ENCODE assay signal across 19 cellular contexts in the genomic region with DNA sequence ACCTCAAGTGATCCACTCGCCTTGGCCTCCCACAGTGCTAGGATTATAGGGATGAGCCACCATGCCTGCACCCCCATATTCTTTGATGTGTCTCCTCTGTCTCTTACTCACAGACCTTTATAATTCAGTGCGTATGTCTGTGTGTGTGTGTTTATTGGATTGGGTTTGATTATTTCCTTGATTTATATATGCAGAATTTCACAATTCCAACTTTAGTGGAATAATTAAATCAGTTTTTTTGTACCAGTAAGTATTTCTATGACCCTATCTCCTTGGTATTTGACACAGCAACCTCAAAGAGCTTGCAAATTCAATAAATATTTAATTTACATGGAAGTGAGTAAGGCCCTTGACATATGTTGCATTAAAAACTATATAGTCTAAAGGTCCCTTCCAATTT.
DNase-seq lines count a peak whose midpoint lies in the region; ATAC-seq, FAIRE-seq and TF ChIP-seq lines count a peak whose summit lies in the region.
"Had no signal": no experiment of that assay in that cellular context is flagged by ENCODE, and none has a peak within 500 bp of the region (broad histone marks: within the 10 kb centered on the region; RNA-seq: fewer than 3 reads in every experiment).

No MANE protein-coding gene starts in this region.

- no peaks in the 10 kb centered on the region for H3K79me2 ChIP-seq in SK-N-SH (ENCODE audit: insufficient read depth)
- no peaks in the 10 kb centered on the region for H3K79me2 ChIP-seq in astrocyte (ENCODE audit: insufficient read depth, low read length)

- H3K4me1 ChIP-seq in SK-N-SH (ENCODE audit: control insufficient read depth in 1 of 2, insufficient read depth in 2 of 2, low read depth in 1 of 2, low read length in 1 of 2) (no peaks in the 10 kb centered on the region), astrocyte (ENCODE audit: insufficient read depth, low read length) (no peaks in the 10 kb centered on the region), uterus (no peaks in the 10 kb centered on the region)
- H3K4me1 ChIP-seq: Peyer's patch had no signal

- no peak overlapping the region for H3K4me2 ChIP-seq in SK-N-SH
- H3K4me2 ChIP-seq in astrocyte (ENCODE audit: low read length), result no peak overlapping the region

- no peaks in the 10 kb centered on the region for H4K20me1 ChIP-seq in SK-N-SH (ENCODE audit: insufficient read depth)
- H4K20me1 ChIP-seq in astrocyte (ENCODE audit: insufficient read depth, low read length), result no peaks in the 10 kb centered on the region

- H3K9me3 ChIP-seq in SK-N-SH (no peaks in the 10 kb centered on the region; the same call in 1 of the 2 replicates), astrocyte (ENCODE audit: insufficient read depth, low read depth, low read length) (no peaks in the 10 kb centered on the region), uterus (no peaks in the 10 kb centered on the region)
- H3K9me3 ChIP-seq: Peyer's patch had no signal

- TF ChIP-seq CTCF in SK-N-SH (IDR thresholded peaks at IDR 0.05) (no peak), astrocyte (IDR thresholded peaks at IDR 0.05; ENCODE audit: insufficient read depth, low read depth, low read length) (no peak), foreskin fibroblast (IDR thresholded peaks at IDR 0.05; ENCODE audit: low read depth, low read length) (no peak), uterus (IDR thresholded peaks at IDR 0.05) (no peak), chondrocyte (IDR thresholded peaks at IDR 0.05) (no peak)

- H3K27ac ChIP-seq in SK-N-SH (ENCODE audit: low read depth in 2 of 2, low read length in 1 of 2) (no peak overlapping the region), astrocyte (ENCODE audit: low read depth, low read length) (no peak overlapping the region), uterus (peak overlapping the region; percentile 62 to 70)
- H3K27ac ChIP-seq: 22Rv1, Peyer's patch had no signal

- H2AFZ ChIP-seq in SK-N-SH (ENCODE audit: low read depth), result no peak overlapping the region
- H2AFZ ChIP-seq in astrocyte (ENCODE audit: low read depth, low read length), result no peak overlapping the region

- CTCF ChIA-PET in SK-N-SH (lab: Yijun Ruan, JAX), result no interaction called here

- intact Hi-C loops in uterus (cut with DNase I; ENCODE audit: low total_unique reads), result no loop called here

- TF ChIP-seq EP300 in SK-N-SH (IDR thresholded peaks at IDR 0.05; ENCODE audit: borderline replicate concordance in 1 of 2, low read depth in 1 of 2, low read length in 1 of 2), result no peak

- H3K36me3 Mint-ChIP-seq in astrocyte (ENCODE audit: low read depth, unreplicated experiment) (no peaks in the 10 kb centered on the region), chondrocyte (ENCODE audit: low read depth) (peaks cover 6% of the 10 kb centered on the region)

- 64% methylated on average over 2 of the region's 2 CpGs for WGBS in SK-N-SH (ENCODE audit: low lambda C conversion rate)

- ATAC-seq in SK-N-SH treated with all-trans-retinoic acid at 6 μM for 48 hours, result no peak

- H3K36me3 ChIP-seq in SK-N-SH (replicated peaks in 1 of 2; ENCODE audit: control insufficient read depth in 1 of 2, insufficient read depth in 2 of 2, low read length in 1 of 2), result no peaks in the 10 kb centered on the region
- no peaks in the 10 kb centered on the region for H3K36me3 ChIP-seq in astrocyte (ENCODE audit: insufficient read depth, low read length)
- no peaks in the 10 kb centered on the region for H3K36me3 ChIP-seq in uterus
- H3K36me3 ChIP-seq: Peyer's patch had no signal

- no peaks in the 10 kb centered on the region for H3K27me3 ChIP-seq in SK-N-SH (ENCODE audit: insufficient read depth)
- H3K27me3 ChIP-seq in astrocyte (ENCODE audit: insufficient read depth, low read length), result no peaks in the 10 kb centered on the region
- H3K27me3 ChIP-seq in uterus, result no peaks in the 10 kb centered on the region
- H3K27me3 ChIP-seq: Peyer's patch had no signal

- H3K4me3 ChIP-seq in SK-N-SH (ENCODE audit: low read depth in 2 of 2, low read length in 1 of 2) (no peak overlapping the region), astrocyte (ENCODE audit: insufficient read depth, low read depth, low read length) (no peak overlapping the region), foreskin fibroblast (ENCODE audit: low read depth in 1 of 2, low read length in 2 of 2) (no peak overlapping the region), uterus (no peak overlapping the region)
- H3K4me3 ChIP-seq: Peyer's patch had no signal

- no peaks in the 10 kb centered on the region for H3K9me2 ChIP-seq in SK-N-SH

- H3K27me3 Mint-ChIP-seq in astrocyte (ENCODE audit: low read depth, unreplicated experiment), result no peaks in the 10 kb centered on the region
- H3K27me3 Mint-ChIP-seq in chondrocyte (ENCODE audit: low read depth), result no peaks in the 10 kb centered on the region
- H3K27me3 Mint-ChIP-seq: CD4-positive, alpha-beta T cell had no signal

- POLR2A ChIA-PET in SK-N-SH (lab: Yijun Ruan, JAX), result no interaction called here

- no peaks in the 10 kb centered on the region for H3K4me1 Mint-ChIP-seq in astrocyte (ENCODE audit: low read depth, unreplicated experiment)
- H3K4me1 Mint-ChIP-seq in chondrocyte (ENCODE audit: low read depth), result peaks cover 6% of the 10 kb centered on the region

- no peaks in the 10 kb centered on the region for H3F3A ChIP-seq in SK-N-SH (replicated peaks; ENCODE audit: insufficient read depth)

- DNase-seq in SK-N-SH, result no peak
- DNase-seq in astrocyte (ENCODE audit: low read depth), result peak; percentile 28
- peak; percentile 57 to 75 for DNase-seq in foreskin fibroblast
- DNase-seq in uterus, result no peak
- no peak for DNase-seq in chondrocyte (ENCODE audit: low spot score)
- no peak for DNase-seq in HuH-7 (ENCODE audit: low spot score)
- DNase-seq in NCI-H1417 (lab: John Stamatoyannopoulos, UW), result no peak
- DNase-seq: Calu3; CD4-positive, alpha-beta T cell; DMS79; GF-D8; NCI-H1930; NCI-H2171 treated with DMSO at 0.1 percent for 48 hours; NCI-H510A; Peyer's patch; Right ventricle myocardium superior had no signal

- H3K27ac Mint-ChIP-seq in astrocyte (ENCODE audit: unreplicated experiment), result no peak overlapping the region
- no peak overlapping the region for H3K27ac Mint-ChIP-seq in chondrocyte (ENCODE audit: unreplicated experiment)
- H3K27ac Mint-ChIP-seq: CD4-positive, alpha-beta T cell had no signal

- FAIRE-seq in astrocyte (lab: Jason Lieb, UNC), result no peak
- FAIRE-seq: H1 had no signal

- TF ChIP-seq RAD21 in SK-N-SH (IDR thresholded peaks at IDR 0.05; ENCODE audit: low read length), result no peak

- no peak for TF ChIP-seq POLR2A in uterus (IDR thresholded peaks at IDR 0.05)

- no peak overlapping the region for H3K9ac ChIP-seq in SK-N-SH
- no peak overlapping the region for H3K9ac ChIP-seq in astrocyte (ENCODE audit: low read length)

- H3K4me3 Mint-ChIP-seq in astrocyte (ENCODE audit: unreplicated experiment) (no peak overlapping the region), chondrocyte (ENCODE audit: unreplicated experiment) (no peak overlapping the region)
- H3K4me3 Mint-ChIP-seq: CD4-positive, alpha-beta T cell had no signal

- H3K9me3 Mint-ChIP-seq in astrocyte (ENCODE audit: unreplicated experiment) (peaks cover 3% of the 10 kb centered on the region), chondrocyte (ENCODE audit: low read depth) (peaks cover 18% of the 10 kb centered on the region)

TF ChIP-seq in SK-N-SH treated with all-trans-retinoic acid at 6 μM for 48 hours, 23 proteins besides CTCF, POLR2A, EP300 and RAD21:
- TF ChIP-seq ISL1 (CRISPR knock-in tag; IDR thresholded peaks at IDR 0.05), result peak; percentile 67
- TF ChIP-seq ZNF565 (CRISPR knock-in tag; conservative IDR thresholded peaks at IDR 0.05; ENCODE audit: low read depth), result no peak

TF ChIP-seq in SK-N-SH, 30 proteins besides CTCF, POLR2A, EP300 and RAD21:
- TF ChIP-seq, protein P1, sequence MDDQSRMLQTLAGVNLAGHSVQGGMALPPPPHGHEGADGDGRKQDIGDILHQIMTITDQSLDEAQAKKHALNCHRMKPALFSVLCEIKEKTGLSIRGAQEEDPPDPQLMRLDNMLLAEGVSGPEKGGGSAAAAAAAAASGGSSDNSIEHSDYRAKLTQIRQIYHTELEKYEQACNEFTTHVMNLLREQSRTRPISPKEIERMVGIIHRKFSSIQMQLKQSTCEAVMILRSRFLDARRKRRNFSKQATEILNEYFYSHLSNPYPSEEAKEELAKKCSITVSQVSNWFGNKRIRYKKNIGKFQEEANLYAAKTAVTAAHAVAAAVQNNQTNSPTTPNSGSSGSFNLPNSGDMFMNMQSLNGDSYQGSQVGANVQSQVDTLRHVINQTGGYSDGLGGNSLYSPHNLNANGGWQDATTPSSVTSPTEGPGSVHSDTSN (IDR thresholded peaks at IDR 0.05), result no peak
- TF ChIP-seq FOXJ3 (CRISPR knock-in tag; IDR thresholded peaks at IDR 0.05), result no peak
- TF ChIP-seq JUND (IDR thresholded peaks at IDR 0.05), result no peak
- TF ChIP-seq SIN3A (IDR thresholded peaks at IDR 0.05; ENCODE audit: borderline replicate concordance, low read depth, low read length), result no peak
- no peak for TF ChIP-seq TEAD4 (IDR thresholded peaks at IDR 0.05; ENCODE audit: borderline replicate concordance, insufficient read depth)
- TF ChIP-seq MXI1 (IDR thresholded peaks at IDR 0.05; ENCODE audit: low read depth, low read length), result no peak
- no peak for TF ChIP-seq NFIC (IDR thresholded peaks at IDR 0.05; ENCODE audit: borderline replicate concordance)
- TF ChIP-seq SMC3 (IDR thresholded peaks at IDR 0.05; ENCODE audit: low read depth, low read length), result no peak
- no peak for TF ChIP-seq EZH2phosphoT487 (IDR thresholded peaks at IDR 0.05; ENCODE audit: borderline replicate concordance, low read depth)
- no peak for TF ChIP-seq TCF12 (IDR thresholded peaks at IDR 0.05)
- TF ChIP-seq FOXM1 (IDR thresholded peaks at IDR 0.05; ENCODE audit: low read depth), result no peak
- TF ChIP-seq CHD2 (IDR thresholded peaks at IDR 0.05; ENCODE audit: low read length, partially characterized antibody), result no peak
- TF ChIP-seq GABPA (IDR thresholded peaks at IDR 0.05; ENCODE audit: low read depth), result no peak

Comparison
In these comparisons a context has a peak if more than half of its experiments do, and no peak if none do; other contexts are left out.
1. DNase-seq: peak in astrocyte (single experiment) and foreskin fibroblast (2 of 2); none in SK-N-SH (single experiment), uterus (0 of 2), chondrocyte (single experiment), HuH-7 (single experiment) and NCI-H1417 (0 of 3).
2. H3K27ac ChIP-seq: peak in uterus (2 of 2); none in SK-N-SH (0 of 2) and astrocyte (single experiment).